In genomic region chr3:195105841-195106417, GRCh38 we compare ENCODE assay signal across 9 cellular contexts.
DNase-seq lines count a peak whose midpoint lies in the region; ATAC-seq and TF ChIP-seq lines count a peak whose summit lies in the region.
"Had no signal": no experiment of that assay in that cellular context is flagged by ENCODE, and none has a peak within 500 bp of the region (broad histone marks: within the 10 kb centered on the region; RNA-seq: fewer than 3 reads in every experiment).

No MANE protein-coding gene starts in this region.

- H3K4me3 Mint-ChIP-seq in HFFc6 (peak overlapping the region; percentile 78), activated B cell treated with CpG ODN at 0.5 μM for 24 hours (peak overlapping the region; percentile 67)
- H3K4me3 Mint-ChIP-seq in stimulated activated memory B cell treated with anti-CD40 and anti-IgM and Interleukin-4, amounts not matched to agents 10 μg/mL and 1 μg/mL and 100 μg/mL, for 72 hours, result peak overlapping the region; percentile 62
- H3K4me3 Mint-ChIP-seq: activated CD8-positive, alpha-beta memory T cell treated with anti-CD3 and anti-CD28 coated beads, Interleukin-2, amount 10 ng/mL, durations not matched to agents 7 days and 5 days had no signal

- H3K9me3 Mint-ChIP-seq in HFFc6 (peaks cover 4% of the 10 kb centered on the region), activated B cell treated with CpG ODN at 0.5 μM for 24 hours (no peaks in the 10 kb centered on the region)
- H3K9me3 Mint-ChIP-seq in stimulated activated memory B cell treated with anti-CD40 and anti-IgM and Interleukin-4, amounts not matched to agents 10 μg/mL and 1 μg/mL and 100 μg/mL, for 72 hours, result no peaks in the 10 kb centered on the region

- POLR2A ChIA-PET in activated B cell treated with CpG ODN at 0.5 μM for 24 hours (lab: Charles Lee), result interaction anchor here (0.9 to 4.5 kb wide), 5 partner anchors 155 to 423 kb away, joined by 3 to 30 read pairs (median 3); partner anchors contain the start of genes FAM43A and XXYLT1

- H3K79me2 ChIP-seq in hepatocyte, result no peaks in the 10 kb centered on the region

- no peaks in the 10 kb centered on the region for H3K27me3 ChIP-seq in hepatocyte
- H3K27me3 ChIP-seq: Peyer's patch had no signal

- H3K9me3 ChIP-seq in hepatocyte (ENCODE audit: low read depth), result no peaks in the 10 kb centered on the region
- H3K9me3 ChIP-seq: Peyer's patch had no signal

- H3K36me3 Mint-ChIP-seq in HFFc6 (ENCODE audit: low read depth) (peaks cover 10% of the 10 kb centered on the region), activated B cell treated with CpG ODN at 0.5 μM for 24 hours (ENCODE audit: low read depth) (no peaks in the 10 kb centered on the region)
- H3K36me3 Mint-ChIP-seq in stimulated activated memory B cell treated with anti-CD40 and anti-IgM and Interleukin-4, amounts not matched to agents 10 μg/mL and 1 μg/mL and 100 μg/mL, for 72 hours, result no peaks in the 10 kb centered on the region
- H3K36me3 Mint-ChIP-seq: activated CD8-positive, alpha-beta memory T cell treated with anti-CD3 and anti-CD28 coated beads, Interleukin-2, amount 10 ng/mL, durations not matched to agents 7 days and 5 days had no signal

- ATAC-seq in activated B cell treated with CpG ODN at 0.5 μM for 24 hours (ENCODE audit: low read depth), result no peak
- ATAC-seq in stimulated activated memory B cell treated with anti-CD40 and anti-IgM and Interleukin-4, amounts not matched to agents 10 μg/mL and 1 μg/mL and 100 μg/mL, for 72 hours, result no peak
- no peak for ATAC-seq in GM21737 (IDR thresholded peaks at IDR 0.05; ENCODE audit: unreplicated experiment)

- peak overlapping the region; percentile 71 for H3K4me2 ChIP-seq in hepatocyte

- H3K4me3 ChIP-seq in hepatocyte, result no peak overlapping the region

- DNase-seq in HFFc6, result no peak
- no peak for DNase-seq in activated B cell treated with CpG ODN at 0.5 μM for 24 hours
- DNase-seq in hepatocyte (ENCODE audit: low spot score), result no peak
- no peak for DNase-seq in NCI-H2081 treated with DMSO at 0.1 percent for 48 hours (lab: John Stamatoyannopoulos, UW)
- DNase-seq in stimulated activated CD4-positive, alpha-beta T cell treated with anti-CD3 and anti-CD28 coated beads, Interleukin-2, amount 100 ng/mL, for 48 hours, result no peak

- no peak overlapping the region for H2AFZ ChIP-seq in hepatocyte

- peaks cover 25% of the 10 kb centered on the region for H3K4me1 ChIP-seq in hepatocyte (ENCODE audit: insufficient read depth)

- H3K36me3 ChIP-seq in hepatocyte (replicated peaks; ENCODE audit: insufficient read depth, low read depth), result no peaks in the 10 kb centered on the region
- H3K36me3 ChIP-seq: Peyer's patch had no signal

- CTCF ChIA-PET in activated B cell treated with CpG ODN at 0.5 μM for 24 hours (lab: Charles Lee), result interaction anchor here (0.9 to 5.7 kb wide), 11 partner anchors 12 to 435 kb away, joined by 3 to 176 read pairs (median 5); partner anchors contain the start of genes FAM43A and LSG1

- H3K27ac Mint-ChIP-seq in HFFc6 (peak overlapping the region; percentile 72), activated B cell treated with CpG ODN at 0.5 μM for 24 hours (peak overlapping the region; percentile 47)
- peak overlapping the region; percentile 72 for H3K27ac Mint-ChIP-seq in stimulated activated memory B cell treated with anti-CD40 and anti-IgM and Interleukin-4, amounts not matched to agents 10 μg/mL and 1 μg/mL and 100 μg/mL, for 72 hours
- H3K27ac Mint-ChIP-seq: activated CD8-positive, alpha-beta memory T cell treated with anti-CD3 and anti-CD28 coated beads, Interleukin-2, amount 10 ng/mL, durations not matched to agents 7 days and 5 days had no signal

- intact Hi-C loops in activated B cell treated with CpG ODN at 0.5 μM for 24 hours (cut with micrococcal nuclease), result loop anchor here (1.0 to 10.0 kb wide), 7 partner anchors 23 to 434 kb away; partner anchors contain the start of gene LSG1

- H3K9me2 ChIP-seq in hepatocyte (replicated peaks; ENCODE audit: insufficient read depth), result no peaks in the 10 kb centered on the region

- 81% methylated on average over 12 of the region's 12 CpGs for WGBS in hepatocyte (ENCODE audit: low lambda C conversion rate, missing lambda C conversion rate)

- no peaks in the 10 kb centered on the region for H4K20me1 ChIP-seq in hepatocyte (ENCODE audit: insufficient read depth, poor library complexity, severe bottlenecking)

- H3K4me1 Mint-ChIP-seq in HFFc6 (ENCODE audit: low read depth) (peaks cover 55% of the 10 kb centered on the region), activated B cell treated with CpG ODN at 0.5 μM for 24 hours (peaks cover 40% of the 10 kb centered on the region)
- H3K4me1 Mint-ChIP-seq in stimulated activated memory B cell treated with anti-CD40 and anti-IgM and Interleukin-4, amounts not matched to agents 10 μg/mL and 1 μg/mL and 100 μg/mL, for 72 hours, result peaks cover 34% of the 10 kb centered on the region

- peak overlapping the region; percentile 80 for H3K27ac ChIP-seq in hepatocyte

- H3K27me3 Mint-ChIP-seq in HFFc6 (ENCODE audit: insufficient read depth) (no peaks in the 10 kb centered on the region), activated B cell treated with CpG ODN at 0.5 μM for 24 hours (no peaks in the 10 kb centered on the region)
- no peaks in the 10 kb centered on the region for H3K27me3 Mint-ChIP-seq in stimulated activated memory B cell treated with anti-CD40 and anti-IgM and Interleukin-4, amounts not matched to agents 10 μg/mL and 1 μg/mL and 100 μg/mL, for 72 hours
- H3K27me3 Mint-ChIP-seq: activated CD8-positive, alpha-beta memory T cell treated with anti-CD3 and anti-CD28 coated beads, Interleukin-2, amount 10 ng/mL, durations not matched to agents 7 days and 5 days had no signal

- TF ChIP-seq CTCF in HFFc6 (IDR thresholded peaks at IDR 0.05) (no peak), activated B cell treated with CpG ODN at 0.5 μM for 24 hours (IDR thresholded peaks at IDR 0.05) (no peak), hepatocyte (IDR thresholded peaks at IDR 0.05; ENCODE audit: poor library complexity) (no peak)
